Comparison of ENCODE assay signal across 22 cellular contexts in the genomic region with DNA sequence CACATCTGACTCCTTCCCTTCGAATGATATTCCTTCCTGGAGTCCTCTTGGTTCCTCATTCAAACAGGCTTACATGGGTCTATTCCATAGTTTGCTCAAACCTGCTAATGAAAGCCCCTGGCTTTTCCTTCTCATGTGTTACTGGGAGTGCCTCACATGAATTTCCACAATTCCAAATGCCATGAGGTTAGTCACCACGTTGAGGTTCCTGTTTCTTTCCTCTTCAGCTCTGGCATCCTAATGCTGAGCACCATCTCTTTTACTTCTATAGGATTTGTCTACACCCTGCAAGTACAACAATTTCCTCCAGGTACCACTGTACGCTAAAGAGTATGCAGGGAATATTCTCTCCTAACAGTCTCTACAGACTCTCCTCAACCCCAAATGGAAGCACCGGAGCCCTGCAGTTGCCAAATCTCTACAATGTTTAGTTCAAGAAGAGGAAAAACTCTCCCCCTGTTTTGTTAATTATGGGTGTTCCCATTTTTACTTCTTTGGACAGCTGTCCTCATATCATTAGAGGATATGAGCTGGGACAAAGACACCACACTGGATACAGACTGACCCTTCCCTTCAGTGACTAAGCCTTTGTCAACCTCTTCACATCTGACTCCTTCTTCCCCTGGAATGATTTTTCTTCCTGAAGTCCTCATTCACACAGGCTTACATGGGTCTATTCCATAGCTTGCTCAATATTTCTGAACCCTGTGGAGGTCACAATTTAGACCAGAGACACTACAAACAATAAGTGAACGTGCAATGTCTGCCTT.
"Had no signal": no experiment of that assay in that cellular context is flagged by ENCODE, and none has a peak within 500 bp of the region (broad histone marks: within the 10 kb centered on the region; RNA-seq: fewer than 3 reads in every experiment).

No MANE protein-coding gene starts in this region.

- DNase-seq: activated CD4-positive, alpha-beta T cell treated with anti-CD3 and anti-CD28 coated beads for 48 hours; activated CD8-positive, alpha-beta T cell treated with anti-CD3 and anti-CD28 coated beads for 36 hours; activated effector memory CD4-positive, alpha-beta T cell treated with Interleukin-2 at 50 U/mL for 16 hours; activated T-cell treated with anti-CD3 and anti-CD28 coated beads, Interleukin-2, amount 50 U/mL, for 4 hours; adrenal gland; central memory CD4-positive, alpha-beta T cell; colonic mucosa; head of caudate nucleus; left colon; naive thymus-derived CD8-positive, alpha-beta T cell; posterior cingulate gyrus; stimulated activated CD4-positive, alpha-beta T cell treated with anti-CD3 and anti-CD28 coated beads, Interleukin-15, amount 100 ng/mL, for 24 hours; stimulated activated CD4-positive, alpha-beta T cell treated with anti-CD3 and anti-CD28 coated beads, Interleukin-4, amount 100 ng/mL, for 1 hour; stimulated activated naive CD4-positive, alpha-beta T cell; substantia nigra; transverse colon had no signal

- H3K27ac ChIP-seq: adrenal gland, colonic mucosa, esophagus muscularis mucosa, neutrophil, skin epidermis, transverse colon, vagina had no signal

- H3K36me3 Mint-ChIP-seq: activated naive CD4-positive, alpha-beta T cell treated with anti-CD3 and anti-CD28 coated beads, Interleukin-2, amount 50 U/mL, for 24 hours; naive thymus-derived CD8-positive, alpha-beta T cell; WTC11 had no signal

- H3K27ac Mint-ChIP-seq: activated CD8-positive, alpha-beta T cell treated with anti-CD3 and anti-CD28 coated beads for 36 hours; activated naive CD4-positive, alpha-beta T cell treated with anti-CD3 and anti-CD28 coated beads, Interleukin-2, amount 50 U/mL, for 24 hours; naive thymus-derived CD8-positive, alpha-beta T cell; WTC11 had no signal

- H3K9me3 ChIP-seq: adrenal gland, colonic mucosa, esophagus muscularis mucosa, neutrophil, transverse colon, vagina had no signal

- H3K4me3 Mint-ChIP-seq: activated CD8-positive, alpha-beta T cell treated with anti-CD3 and anti-CD28 coated beads for 36 hours; activated naive CD4-positive, alpha-beta T cell treated with anti-CD3 and anti-CD28 coated beads, Interleukin-2, amount 50 U/mL, for 24 hours; activated T-cell treated with anti-CD3 and anti-CD28 coated beads, Interleukin-2, amount 50 U/mL, for 4 hours; naive thymus-derived CD8-positive, alpha-beta T cell; WTC11 had no signal

- H3K27me3 ChIP-seq: adrenal gland, colonic mucosa, esophagus muscularis mucosa, neutrophil, transverse colon, vagina had no signal

- H3K36me3 ChIP-seq: adrenal gland, colonic mucosa, esophagus muscularis mucosa, neutrophil, transverse colon, vagina had no signal

- ATAC-seq: activated CD8-positive, alpha-beta T cell treated with anti-CD3 and anti-CD28 coated beads for 36 hours; activated T-cell treated with anti-CD3 and anti-CD28 coated beads, Interleukin-2, amount 50 U/mL, for 4 hours; left colon; naive thymus-derived CD8-positive, alpha-beta T cell; WTC11 had no signal

- H3K4me1 ChIP-seq: adrenal gland, colonic mucosa, esophagus muscularis mucosa, transverse colon, vagina had no signal

- H3K4me3 ChIP-seq: adrenal gland, colonic mucosa, esophagus muscularis mucosa, skin epidermis, transverse colon, vagina had no signal

- H3K27me3 Mint-ChIP-seq: activated naive CD4-positive, alpha-beta T cell treated with anti-CD3 and anti-CD28 coated beads, Interleukin-2, amount 50 U/mL, for 24 hours had no signal

- H3K4me1 Mint-ChIP-seq: activated naive CD4-positive, alpha-beta T cell treated with anti-CD3 and anti-CD28 coated beads, Interleukin-2, amount 50 U/mL, for 24 hours; naive thymus-derived CD8-positive, alpha-beta T cell had no signal

- H3K9me3 Mint-ChIP-seq: activated CD8-positive, alpha-beta T cell treated with anti-CD3 and anti-CD28 coated beads for 36 hours; activated T-cell treated with anti-CD3 and anti-CD28 coated beads, Interleukin-2, amount 50 U/mL, for 4 hours; naive thymus-derived CD8-positive, alpha-beta T cell; WTC11 had no signal
